2 cellular contexts compared by ENCODE assay signal in the genomic region with DNA sequence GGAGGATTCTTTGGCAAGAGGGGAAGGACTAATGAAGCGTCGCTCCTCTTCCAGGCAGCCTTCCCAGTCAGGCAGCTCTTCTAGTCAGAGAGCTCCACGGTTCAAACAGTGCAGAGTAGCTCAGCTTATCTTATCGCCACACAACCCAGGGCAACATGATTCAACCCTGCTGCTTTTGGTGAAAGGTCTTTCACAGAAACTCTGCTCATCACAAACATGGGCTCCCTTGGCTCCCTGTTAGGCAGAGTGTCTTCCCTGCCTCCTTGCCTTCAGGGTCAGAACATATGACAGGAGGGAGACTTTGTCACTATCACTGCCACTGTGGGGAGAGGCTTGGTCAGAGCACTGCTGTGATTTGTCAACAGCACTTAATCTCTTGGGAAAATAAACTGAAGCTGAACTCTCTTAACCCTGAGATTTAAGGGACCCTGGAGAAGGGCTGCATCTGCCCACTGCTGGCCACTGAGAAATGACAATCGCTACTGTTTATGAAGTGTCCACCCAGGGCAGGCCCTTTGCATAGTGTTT.
TF ChIP-seq lines count a peak whose summit lies in the region.

No MANE protein-coding gene starts in this region.

TF ChIP-seq in SK-N-SH, 30 proteins besides CTCF, POLR2A, EP300 and RAD21 (continued from another document):
- no peak for TF ChIP-seq IRF3 (IDR thresholded peaks at IDR 0.05; ENCODE audit: low read depth, low read length)

TF ChIP-seq in SK-N-SH treated with all-trans-retinoic acid at 6 μM for 48 hours, 23 proteins besides CTCF, POLR2A, EP300 and RAD21 (continued from another document):
- TF ChIP-seq SNAI2 (CRISPR knock-in tag; IDR thresholded peaks at IDR 0.05): no peak
- no peak for TF ChIP-seq OSR1 (CRISPR knock-in tag; IDR thresholded peaks at IDR 0.05)
- no peak for TF ChIP-seq ISL1 (CRISPR knock-in tag; IDR thresholded peaks at IDR 0.05)
- TF ChIP-seq, protein P1, sequence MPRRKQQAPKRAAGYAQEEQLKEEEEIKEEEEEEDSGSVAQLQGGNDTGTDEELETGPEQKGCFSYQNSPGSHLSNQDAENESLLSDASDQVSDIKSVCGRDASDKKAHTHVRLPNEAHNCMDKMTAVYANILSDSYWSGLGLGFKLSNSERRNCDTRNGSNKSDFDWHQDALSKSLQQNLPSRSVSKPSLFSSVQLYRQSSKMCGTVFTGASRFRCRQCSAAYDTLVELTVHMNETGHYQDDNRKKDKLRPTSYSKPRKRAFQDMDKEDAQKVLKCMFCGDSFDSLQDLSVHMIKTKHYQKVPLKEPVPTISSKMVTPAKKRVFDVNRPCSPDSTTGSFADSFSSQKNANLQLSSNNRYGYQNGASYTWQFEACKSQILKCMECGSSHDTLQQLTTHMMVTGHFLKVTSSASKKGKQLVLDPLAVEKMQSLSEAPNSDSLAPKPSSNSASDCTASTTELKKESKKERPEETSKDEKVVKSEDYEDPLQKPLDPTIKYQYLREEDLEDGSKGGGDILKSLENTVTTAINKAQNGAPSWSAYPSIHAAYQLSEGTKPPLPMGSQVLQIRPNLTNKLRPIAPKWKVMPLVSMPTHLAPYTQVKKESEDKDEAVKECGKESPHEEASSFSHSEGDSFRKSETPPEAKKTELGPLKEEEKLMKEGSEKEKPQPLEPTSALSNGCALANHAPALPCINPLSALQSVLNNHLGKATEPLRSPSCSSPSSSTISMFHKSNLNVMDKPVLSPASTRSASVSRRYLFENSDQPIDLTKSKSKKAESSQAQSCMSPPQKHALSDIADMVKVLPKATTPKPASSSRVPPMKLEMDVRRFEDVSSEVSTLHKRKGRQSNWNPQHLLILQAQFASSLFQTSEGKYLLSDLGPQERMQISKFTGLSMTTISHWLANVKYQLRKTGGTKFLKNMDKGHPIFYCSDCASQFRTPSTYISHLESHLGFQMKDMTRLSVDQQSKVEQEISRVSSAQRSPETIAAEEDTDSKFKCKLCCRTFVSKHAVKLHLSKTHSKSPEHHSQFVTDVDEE (CRISPR knock-in tag; IDR thresholded peaks at IDR 0.05): no peak
- no peak for TF ChIP-seq PPARA (CRISPR knock-in tag; IDR thresholded peaks at IDR 0.05; ENCODE audit: borderline replicate concordance)
